Comparison of ENCODE assay signal across 27 cellular contexts in genomic region chr13:60482012-60482411, GRCh38.
DNase-seq lines count a peak whose midpoint lies in the region; ATAC-seq and TF ChIP-seq lines count a peak whose summit lies in the region.
"Had no signal": no experiment of that assay in that cellular context is flagged by ENCODE, and none has a peak within 500 bp of the region (broad histone marks: within the 10 kb centered on the region; RNA-seq: fewer than 3 reads in every experiment).

No MANE protein-coding gene starts in this region.

- H3K14ac ChIP-seq in H9 (ENCODE audit: insufficient read depth, low read length) = no peak overlapping the region

- no peak overlapping the region for H2AK5ac ChIP-seq in H9 (ENCODE audit: insufficient read length, low read length)

- H3K36me3 ChIP-seq in smooth muscle cell (ENCODE audit: low read depth) = peaks cover 16% of the 10 kb centered on the region

- peaks cover 0 to 16% of the 10 kb centered on the region in 2 experiments; a peak in 2 of 4 replicates for H3K4me1 Mint-ChIP-seq in H9
- H3K4me1 Mint-ChIP-seq: WTC11 had no signal

- H3K56ac ChIP-seq in H9 (ENCODE audit: insufficient read length, low read depth, low read length) = no peak overlapping the region

- H3K79me2 ChIP-seq in H9 (ENCODE audit: insufficient read depth, low read length) (no peaks in the 10 kb centered on the region), smooth muscle cell (ENCODE audit: low read depth) (no peaks in the 10 kb centered on the region)

- H3K79me1 ChIP-seq in H9 (ENCODE audit: insufficient read depth, low read depth, low read length, poor library complexity, severe bottlenecking) = no peaks in the 10 kb centered on the region

- H2BK20ac ChIP-seq in H9 (ENCODE audit: low read depth, low read length, poor library complexity, severe bottlenecking) = no peak overlapping the region

- H2BK5ac ChIP-seq in H9 (ENCODE audit: insufficient read length, low read length) = no peak overlapping the region

- H3K27ac ChIP-seq in H9 (ENCODE audit: insufficient read length, low read depth, low read length) (no peak overlapping the region), smooth muscle cell (ENCODE audit: low read depth) (no peak overlapping the region)
- H3K27ac ChIP-seq: dorsolateral prefrontal cortex, skin epidermis, tibial artery had no signal

- no peak overlapping the region for H2BK15ac ChIP-seq in H9 (ENCODE audit: low read depth, low read length)

- no peak overlapping the region for H3K4me3 Mint-ChIP-seq in H9
- H3K4me3 Mint-ChIP-seq: CD4-positive, alpha-beta T cell; central memory CD8-positive, alpha-beta T cell; WTC11 had no signal

- DNase-seq in AG09309 (ENCODE audit: low read depth) (peak; percentile 5), H9 (no peak), SK-MEL-5 (ENCODE audit: low read depth, low spot score) (peak; percentile 45), fibroblast of peridontal ligament (ENCODE audit: extremely low read depth) (peak; percentile 20), NCI-H1105 (lab: John Stamatoyannopoulos, UW) (no peak), smooth muscle cell (lab: John Stamatoyannopoulos, UW; ENCODE audit: unreplicated experiment) (no peak), iPS-NIHi11 (ENCODE audit: low spot score) (no peak)
- DNase-seq: activated CD4-positive, alpha-beta T cell treated with anti-CD3 and anti-CD28 coated beads, Interleukin-2, amount 50 U/mL, for 48 hours; activated naive CD4-positive, alpha-beta T cell treated with Interleukin-2 at 50 U/mL for 16 hours; activated T-cell treated with anti-CD3 and anti-CD28 coated beads, Interleukin-2, amount 50 U/mL, for 1 hour; anterior cingulate cortex; CD4-positive, alpha-beta T cell; dorsolateral prefrontal cortex; KG1; NCI-H1092; NCI-H2029; NCI-H446 treated with DMSO at 0.1 percent for 48 hours; NK-92 treated with Interleukin-12 subunit alpha and Interleukin-12 subunit beta, amount 100 ng/mL, for 24 hours; SK-N-SH; stimulated activated CD4-positive, alpha-beta T cell treated with anti-CD3 and anti-CD28 coated beads, Interleukin-2, amount 100 ng/mL, for 48 hours; stimulated activated naive CD4-positive, alpha-beta T cell; tibial artery had no signal

- no peak overlapping the region for H2AFZ ChIP-seq in H9 (ENCODE audit: low read length)
- H2AFZ ChIP-seq in smooth muscle cell (ENCODE audit: low read depth) = no peak overlapping the region

- H3K4me3 ChIP-seq in AG09309 (ENCODE audit: control insufficient read depth, low read depth, low read length) = no peak overlapping the region
- no peak overlapping the region for H3K4me3 ChIP-seq in smooth muscle cell
- H3K4me3 ChIP-seq: dorsolateral prefrontal cortex, HAP-1, skin epidermis, tibial artery had no signal

- no peaks in the 10 kb centered on the region for H3K27me3 ChIP-seq in H9 (ENCODE audit: insufficient read depth, low read length)
- H3K27me3 ChIP-seq in smooth muscle cell (ENCODE audit: low read depth) = no peaks in the 10 kb centered on the region
- H3K27me3 ChIP-seq: dorsolateral prefrontal cortex, tibial artery had no signal

- H3K4me2 ChIP-seq in H9 (ENCODE audit: insufficient read depth, insufficient read length, low read length) (no peak overlapping the region), smooth muscle cell (no peak overlapping the region)
- H3K4me2 ChIP-seq: SK-N-SH had no signal

- H3K23me2 ChIP-seq in H9 (ENCODE audit: insufficient read length, low read depth, low read length, poor library complexity, severe bottlenecking) = no peaks in the 10 kb centered on the region

- ATAC-seq in HG03280 (IDR thresholded peaks at IDR 0.05; ENCODE audit: unreplicated experiment) = no peak
- ATAC-seq: WTC11 had no signal

- H2BK12ac ChIP-seq in H9 (ENCODE audit: insufficient read length, low read depth, low read length) = no peak overlapping the region

- no peaks in the 10 kb centered on the region; the same call in 1 of the 2 replicates for H3K27me3 Mint-ChIP-seq in H9 (ENCODE audit: low read depth)
- H3K27me3 Mint-ChIP-seq: CD4-positive, alpha-beta T cell; central memory CD8-positive, alpha-beta T cell had no signal

- H3K9me3 ChIP-seq in H9 (ENCODE audit: control insufficient read depth, low read depth, low read length) = no peaks in the 10 kb centered on the region
- H3K9me3 ChIP-seq in smooth muscle cell (replicated peaks; ENCODE audit: low read depth) = peaks cover 3% of the 10 kb centered on the region
- H3K9me3 ChIP-seq: HAP-1, SK-N-SH had no signal

- H3K9me3 Mint-ChIP-seq in H9 = peaks cover 20 to 38% of the 10 kb centered on the region in 2 experiments

- H3K36me3 Mint-ChIP-seq in H9 (ENCODE audit: insufficient read depth in 1 of 3, low read depth in 3 of 3) = peaks cover 26 to 58% (median 43%) of the 10 kb centered on the region in 3 experiments

- H3K4me1 ChIP-seq in H9 (ENCODE audit: insufficient read depth, low read length) = no peaks in the 10 kb centered on the region
- H3K4me1 ChIP-seq in smooth muscle cell (ENCODE audit: low read depth) = no peaks in the 10 kb centered on the region
- H3K4me1 ChIP-seq: HAP-1 had no signal

- H3K23ac ChIP-seq in H9 (ENCODE audit: insufficient read length, low read depth, low read length) = no peak overlapping the region

- H3F3A ChIP-seq in smooth muscle cell (ENCODE audit: low read depth) = no peaks in the 10 kb centered on the region

- H4K5ac ChIP-seq in H9 (ENCODE audit: insufficient read length, low read depth, low read length) = no peak overlapping the region

- peak overlapping the region; percentile 17 to 55 (median 42); a peak in 1 of 7 replicates for H3K27ac Mint-ChIP-seq in H9
- H3K27ac Mint-ChIP-seq: CD4-positive, alpha-beta T cell; WTC11 had no signal

- in situ Hi-C loops in SK-MEL-5 (cut with HindIII; ENCODE audit: low pct_unique_long_range_greater_than_20kb, low sequenced_read_pairs) = no loop called here

- H3K4ac ChIP-seq in H9 (ENCODE audit: low read depth, low read length) = no peak overlapping the region

- H3K18ac ChIP-seq in H9 (ENCODE audit: insufficient read length, low read depth, low read length) = no peak overlapping the region

- no peak overlapping the region for H2BK120ac ChIP-seq in H9 (ENCODE audit: low read depth, low read length, poor library complexity, severe bottlenecking)

- H3K9ac ChIP-seq in H9 (ENCODE audit: extremely low read depth, insufficient read length, low read length) (no peak overlapping the region), smooth muscle cell (ENCODE audit: low read depth) (no peak overlapping the region)
- H3K9ac ChIP-seq: SK-N-SH had no signal

- no peaks in the 10 kb centered on the region for H4K20me1 ChIP-seq in H9 (ENCODE audit: control insufficient read depth, insufficient read depth, insufficient read length)
- H4K20me1 ChIP-seq in smooth muscle cell (ENCODE audit: low read depth) = no peaks in the 10 kb centered on the region

- no peak overlapping the region for H4K91ac ChIP-seq in H9 (ENCODE audit: insufficient read length, low read depth, low read length)

- H4K8ac ChIP-seq in H9 (replicated peaks; ENCODE audit: insufficient read length, low read depth, low read length) = no peak overlapping the region

- no peak overlapping the region for H3T11ph ChIP-seq in H9 (ENCODE audit: low read length)

- TF ChIP-seq CTCF in AG09309 (IDR thresholded peaks at IDR 0.05; ENCODE audit: control insufficient read depth, insufficient read depth, low read depth, low read length, missing control alignments) = no peak
- no peak for TF ChIP-seq CTCF in H9 (conservative IDR thresholded peaks at IDR 0.05)
- TF ChIP-seq CTCF in smooth muscle cell (IDR thresholded peaks at IDR 0.05; ENCODE audit: borderline replicate concordance, insufficient read depth, poor library complexity, severe bottlenecking) = no peak

Comparison
In these comparisons a context has a peak if more than half of its experiments do, and no peak if none do; other contexts are left out.
1. DNase-seq: peak in AG09309 (single experiment), SK-MEL-5 (single experiment) and fibroblast of peridontal ligament (single experiment); none in H9 (single experiment), NCI-H1105 (single experiment), smooth muscle cell (single experiment) and iPS-NIHi11 (single experiment).